8 cellular contexts compared by ENCODE assay signal in genomic region chrX:2928583-2929434, GRCh38. TPM values are rescaled to one million over a fixed set of nuclear protein-coding genes. Genes with fewer than 3 reads are reported as not detected.
DNase-seq lines count a peak whose midpoint lies in the region; ATAC-seq and TF ChIP-seq lines count a peak whose summit lies in the region.

ARSD (minus strand) TSS chrX:2929339; CDS start chrX:2929275, 64 bp downstream.

- ATAC-seq in GM19372 (IDR thresholded peaks at IDR 0.05; ENCODE audit: low read depth, unreplicated experiment) (peak; percentile 94), HG03469 (IDR thresholded peaks at IDR 0.05; ENCODE audit: unreplicated experiment) (peak; percentile 78)

- 1% methylated on average over 78 to 84 of the region's 84 CpGs for WGBS in sigmoid colon, 2 donors

- peak within 1 kb of the TSS; percentile 98 to 100 (median 100) for H3K9ac ChIP-seq in BLaER1 treated with 17β-estradiol and CSF1 and Interleukin-3, amounts not matched to agents 10 nM and 100 nM
- peak within 1 kb of the TSS; percentile 56 for H3K9ac ChIP-seq in iPS-15b (ENCODE audit: low read depth, low read length)

- H3K9me3 ChIP-seq in BLaER1 treated with 17β-estradiol and CSF1 and Interleukin-3, amounts not matched to agents 10 nM and 100 nM (replicated peaks in 1 of 11), result peaks cover 13 to 28% (median 21%) of the 10 kb centered on the region in 11 experiments
- no peaks in the 10 kb centered on the region for H3K9me3 ChIP-seq in iPS-15b (ENCODE audit: control insufficient read depth, insufficient read depth, low read length)
- H3K9me3 ChIP-seq in sigmoid colon, result peaks cover 0 to 8% (median 0%) of the 10 kb centered on the region in 4 donors

- intact Hi-C loops in sigmoid colon (cut with DNase I), result loop anchor here (2.0 kb wide), 1 partner anchor 34 kb away; no protein-coding TSS in a partner anchor

- no peaks in the 10 kb centered on the region for H4K20me1 ChIP-seq in BLaER1 treated with 17β-estradiol and CSF1 and Interleukin-3, amounts not matched to agents 10 nM and 100 nM

- DNase-seq in T-helper 9 cell (peak; percentile 16), brain pericyte (ENCODE audit: low read depth, low spot score) (peak; percentile 53), sigmoid colon (peak; percentile 96), NCI-H146 treated with DMSO at 0.1 percent for 48 hours (lab: John Stamatoyannopoulos, UW; ENCODE audit: unreplicated experiment) (no peak)

- TF ChIP-seq CTCF in sigmoid colon (IDR thresholded peaks at IDR 0.05), result no peak

- peak within 1 kb of the TSS; percentile 72 to 84 (median 78) for H3K4me3 ChIP-seq in BLaER1 treated with 17β-estradiol and CSF1 and Interleukin-3, amounts not matched to agents 10 nM and 100 nM
- H3K4me3 ChIP-seq in iPS-15b (ENCODE audit: low read depth, low read length) (peak within 1 kb of the TSS; percentile 65), sigmoid colon (peak within 1 kb of the TSS; percentile 50 to 84 (median 68))

- peak within 1 kb of the TSS; percentile 99 to 100 (median 100) for H3K27ac ChIP-seq in BLaER1 treated with 17β-estradiol and CSF1 and Interleukin-3, amounts not matched to agents 10 nM and 100 nM
- peak within 1 kb of the TSS; percentile 92 to 96 (median 94) for H3K27ac ChIP-seq in sigmoid colon

- TF ChIP-seq POLR2A in sigmoid colon (IDR thresholded peaks at IDR 0.05), result no peak

- peaks cover 12 to 25% (median 16%) of the 10 kb centered on the region in 11 experiments; a peak in 18 of 22 replicates for H3K36me3 ChIP-seq in BLaER1 treated with 17β-estradiol and CSF1 and Interleukin-3, amounts not matched to agents 10 nM and 100 nM
- H3K36me3 ChIP-seq in iPS-15b (ENCODE audit: control insufficient read depth, insufficient read depth, low read length) (no peaks in the 10 kb centered on the region), sigmoid colon (no peaks in the 10 kb centered on the region)

- peak within 1 kb of the TSS; percentile 65 to 88 (median 82) for H3K4me2 ChIP-seq in BLaER1 treated with 17β-estradiol and CSF1 and Interleukin-3, amounts not matched to agents 10 nM and 100 nM

- H3K4me1 ChIP-seq in BLaER1 treated with 17β-estradiol and CSF1 and Interleukin-3, amounts not matched to agents 10 nM and 100 nM, result peaks cover 18 to 57% (median 48%) of the 10 kb centered on the region in 10 experiments
- H3K4me1 ChIP-seq in iPS-15b (ENCODE audit: control insufficient read depth, insufficient read depth, low read length) (peaks cover 23% of the 10 kb centered on the region), sigmoid colon (peaks cover 0 to 9% (median 0%) of the 10 kb centered on the region in 4 donors)

- H3K27me3 ChIP-seq in BLaER1 treated with 17β-estradiol and CSF1 and Interleukin-3, amounts not matched to agents 10 nM and 100 nM, result no peaks in the 10 kb centered on the region
- no peaks in the 10 kb centered on the region for H3K27me3 ChIP-seq in iPS-15b (ENCODE audit: control insufficient read depth, insufficient read depth, low read length)
- no peaks in the 10 kb centered on the region for H3K27me3 ChIP-seq in sigmoid colon

- no peak for TF ChIP-seq EP300 in sigmoid colon (IDR thresholded peaks at IDR 0.05)

RNA-seq across cellular contexts. Expression of gene ARSD, which starts in this region (rescaled TPM):
- total RNA-seq in sigmoid colon, result 10 to 100 TPM in 2 of 4 donors, 1 to 10 TPM in 2; 8.6 to 10.5 (median 9.7) TPM
- 10 to 100 TPM in 2 of 3 donors, 1 to 10 TPM in 1; 4.2 to 14.4 (median 11.0) TPM for polyA plus RNA-seq in sigmoid colon
